In genomic region chr14:103668117-103668516, GRCh38 we compare ENCODE assay signal across 19 cellular contexts. TPM values are rescaled to one million over a fixed set of nuclear protein-coding genes. Genes with fewer than 3 reads are reported as not detected.
DNase-seq lines count a peak whose midpoint lies in the region; ATAC-seq and TF ChIP-seq lines count a peak whose summit lies in the region.
"Had no signal": no experiment of that assay in that cellular context is flagged by ENCODE, and none has a peak within 500 bp of the region (broad histone marks: within the 10 kb centered on the region; RNA-seq: fewer than 3 reads in every experiment).

No MANE protein-coding gene starts in this region.

- H2BK12ac ChIP-seq in neuronal stem cell (ENCODE audit: low read length), result no peak overlapping the region

- H3K27ac ChIP-seq in HEK293 (ENCODE audit: extremely low read depth, low read depth, low read length), result no peak overlapping the region
- no peak overlapping the region for H3K27ac ChIP-seq in neuronal stem cell (replicated peaks; ENCODE audit: low read length)
- H3K27ac ChIP-seq in substantia nigra (ENCODE audit: low read depth, low read length, poor library complexity, severe bottlenecking), result no peak overlapping the region
- H3K27ac ChIP-seq: A549 had no signal

- H3K36me3 ChIP-seq in HEK293 (ENCODE audit: control insufficient read depth in 2 of 2, insufficient read depth in 1 of 2, low read length in 2 of 2), result peaks cover 65 to 79% of the 10 kb centered on the region in 2 experiments
- H3K36me3 ChIP-seq in neuronal stem cell (replicated peaks in 1 of 2; ENCODE audit: control insufficient read depth in 2 of 2, insufficient read depth in 2 of 2, low read length in 2 of 2), result peaks cover 33 to 90% of the 10 kb centered on the region in 2 donors

- H3K14ac ChIP-seq in neuronal stem cell (ENCODE audit: low read length), result peak overlapping the region; percentile 71

- H3K9ac ChIP-seq in neuronal stem cell (ENCODE audit: low read depth, low read length, poor library complexity), result no peak overlapping the region

- no peak overlapping the region for H3K23ac ChIP-seq in neuronal stem cell (ENCODE audit: low read depth, low read length, poor library complexity)

- no peak overlapping the region for H2AK5ac ChIP-seq in neuronal stem cell (ENCODE audit: low read depth, low read length)

- H3K4me3 ChIP-seq in HEK293 (ENCODE audit: low read depth, low read length), result no peak overlapping the region
- H3K4me3 ChIP-seq in neuronal stem cell (ENCODE audit: low read length in 2 of 2), result no peak overlapping the region
- H3K4me3 ChIP-seq: A549 had no signal

- H2BK120ac ChIP-seq in neuronal stem cell (ENCODE audit: low read depth, low read length), result no peak overlapping the region

- H4K8ac ChIP-seq in neuronal stem cell (ENCODE audit: low read depth, low read length), result peak overlapping the region; percentile 65

- H3K4me2 ChIP-seq in neuronal stem cell (ENCODE audit: insufficient read depth, low read length, poor library complexity, severe bottlenecking), result no peak overlapping the region
- H3K4me2 ChIP-seq: A549 had no signal

- ATAC-seq in Right ventricle myocardium superior (ENCODE audit: poor library complexity) (peak; percentile 61), left cardiac atrium (no peak), left lobe of liver (peak; percentile 41), HG03520 (IDR thresholded peaks at IDR 0.05; ENCODE audit: unreplicated experiment) (no peak)
- ATAC-seq: A549 had no signal

- H3K4ac ChIP-seq in neuronal stem cell (ENCODE audit: low read length), result no peak overlapping the region

- TF ChIP-seq CTCF in HEK293 (tag by site-specific recombination; IDR thresholded peaks at IDR 0.05), result no peak

- POLR2A ChIA-PET in HEK293 (lab: Yijun Ruan, JAX), result no interaction called here

- H3K4me1 ChIP-seq in HEK293 (ENCODE audit: control insufficient read depth, insufficient read depth, low read length) (no peaks in the 10 kb centered on the region), neuronal stem cell (ENCODE audit: control insufficient read depth in 2 of 2, insufficient read depth in 1 of 2, low read depth in 1 of 2, low read length in 2 of 2) (no peaks in the 10 kb centered on the region)
- H3K4me1 ChIP-seq: A549 had no signal

- H3K79me1 ChIP-seq in neuronal stem cell (ENCODE audit: low read depth, low read length), result peaks cover 2% of the 10 kb centered on the region

- intact Hi-C loops in Right ventricle myocardium superior (cut with DNase I) (no loop called here), left cardiac atrium (cut with DNase I) (no loop called here)

- no peak overlapping the region for H2BK5ac ChIP-seq in neuronal stem cell (ENCODE audit: low read length)

- no peak overlapping the region for H4K91ac ChIP-seq in neuronal stem cell (ENCODE audit: low read depth, low read length, poor library complexity)

- WGBS in neuronal stem cell (ENCODE audit: extremely low coverage in 2 of 2, insufficient read length in 2 of 2, insufficient replicate concordance in 1 of 2), 2 donors, result no CpG with 5 or more reads among the region's 3 CpGs

- DNase-seq in Right ventricle myocardium superior (no peak), left cardiac atrium (no peak), left lobe of liver (ENCODE audit: low spot score) (no peak), neuronal stem cell (ENCODE audit: low spot score) (no peak), substantia nigra (lab: John Stamatoyannopoulos, UW) (no peak), RPMI8226 (no peak)
- DNase-seq: 8988T; ACHN; C1 segment of cervical spinal cord; Calu3; CD4-positive, alpha-beta memory T cell; COR-L47; DMS153; DND-41; H7; HCEC 1CT had no signal

- H2BK15ac ChIP-seq in neuronal stem cell (ENCODE audit: low read length), result no peak overlapping the region

- H3K9me3 ChIP-seq in HEK293 (ENCODE audit: control insufficient read depth, insufficient read depth, low read depth, low read length) (no peaks in the 10 kb centered on the region), neuronal stem cell (replicated peaks in 1 of 2; ENCODE audit: control insufficient read depth in 2 of 2, insufficient read depth in 1 of 2, low read depth in 1 of 2, low read length in 2 of 2) (no peaks in the 10 kb centered on the region)
- H3K9me3 ChIP-seq: A549 had no signal

- CTCF ChIA-PET in HEK293 (lab: Yijun Ruan, JAX), result no interaction called here

- no peak overlapping the region for H2AFZ ChIP-seq in neuronal stem cell (ENCODE audit: low read length)

- no peak overlapping the region for H3K18ac ChIP-seq in neuronal stem cell (ENCODE audit: low read length)

- H3K27me3 ChIP-seq in neuronal stem cell (ENCODE audit: control insufficient read depth in 3 of 3, insufficient read depth in 3 of 3, low read depth in 1 of 3, low read length in 3 of 3), result no peaks in the 10 kb centered on the region

TF ChIP-seq in HEK293, 187 proteins besides CTCF, POLR2A, EP300 and RAD21:
- TF ChIP-seq ZFP69B (tag by site-specific recombination; IDR thresholded peaks at IDR 0.05) (no peak), KLF1 (tag by site-specific recombination; IDR thresholded peaks at IDR 0.05) (no peak), BCL11A (tag by site-specific recombination; IDR thresholded peaks at IDR 0.05; ENCODE audit: low read depth) (no peak)
- TF ChIP-seq, protein P1, sequence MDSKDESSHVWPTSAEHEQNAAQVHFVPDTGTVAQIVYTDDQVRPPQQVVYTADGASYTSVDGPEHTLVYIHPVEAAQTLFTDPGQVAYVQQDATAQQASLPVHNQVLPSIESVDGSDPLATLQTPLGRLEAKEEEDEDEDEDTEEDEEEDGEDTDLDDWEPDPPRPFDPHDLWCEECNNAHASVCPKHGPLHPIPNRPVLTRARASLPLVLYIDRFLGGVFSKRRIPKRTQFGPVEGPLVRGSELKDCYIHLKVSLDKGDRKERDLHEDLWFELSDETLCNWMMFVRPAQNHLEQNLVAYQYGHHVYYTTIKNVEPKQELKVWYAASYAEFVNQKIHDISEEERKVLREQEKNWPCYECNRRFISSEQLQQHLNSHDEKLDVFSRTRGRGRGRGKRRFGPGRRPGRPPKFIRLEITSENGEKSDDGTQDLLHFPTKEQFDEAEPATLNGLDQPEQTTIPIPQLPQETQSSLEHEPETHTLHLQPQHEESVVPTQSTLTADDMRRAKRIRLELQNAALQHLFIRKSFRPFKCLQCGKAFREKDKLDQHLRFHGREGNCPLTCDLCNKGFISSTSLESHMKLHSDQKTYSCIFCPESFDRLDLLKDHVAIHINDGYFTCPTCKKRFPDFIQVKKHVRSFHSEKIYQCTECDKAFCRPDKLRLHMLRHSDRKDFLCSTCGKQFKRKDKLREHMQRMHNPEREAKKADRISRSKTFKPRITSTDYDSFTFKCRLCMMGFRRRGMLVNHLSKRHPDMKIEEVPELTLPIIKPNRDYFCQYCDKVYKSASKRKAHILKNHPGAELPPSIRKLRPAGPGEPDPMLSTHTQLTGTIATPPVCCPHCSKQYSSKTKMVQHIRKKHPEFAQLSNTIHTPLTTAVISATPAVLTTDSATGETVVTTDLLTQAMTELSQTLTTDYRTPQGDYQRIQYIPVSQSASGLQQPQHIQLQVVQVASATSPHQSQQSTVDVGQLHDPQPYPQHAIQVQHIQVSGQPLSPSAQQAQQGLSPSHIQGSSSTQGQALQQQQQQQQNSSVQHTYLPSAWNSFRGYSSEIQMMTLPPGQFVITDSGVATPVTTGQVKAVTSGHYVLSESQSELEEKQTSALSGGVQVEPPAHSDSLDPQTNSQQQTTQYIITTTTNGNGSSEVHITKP (tag by site-specific recombination; IDR thresholded peaks at IDR 0.05), result 0 out of 2 replicates have a peak, but pooled peaks have one; percentile 27

RNA-seq across cellular contexts. Expression of gene KLC1, which starts 39.1 kb away (rescaled TPM):
- total RNA-seq in Right ventricle myocardium superior (152 TPM), left cardiac atrium (100 to 1,000 TPM; 118 to 139 TPM), left lobe of liver (56.6 TPM)
- polyA plus RNA-seq in neuronal stem cell (2013, experiment 1 of 2), result 98.0 TPM
- 101 TPM for polyA plus RNA-seq in neuronal stem cell (2013, experiment 2 of 2)

RNA-seq across cellular contexts. Expression of gene XRCC3, which starts 47.1 kb away (rescaled TPM):
- total RNA-seq in Right ventricle myocardium superior (2.6 TPM), left cardiac atrium (1 to 10 TPM; 3.8 to 4.4 TPM), left lobe of liver (1.2 TPM)
- 31.8 TPM for polyA plus RNA-seq in neuronal stem cell (2013, experiment 1 of 2)
- 33.0 TPM for polyA plus RNA-seq in neuronal stem cell (2013, experiment 2 of 2)

RNA-seq across cellular contexts. Expression of gene ZFYVE21, which starts 47.5 kb away (rescaled TPM):
- total RNA-seq in Right ventricle myocardium superior (46.2 TPM), left cardiac atrium (10 to 100 TPM; 47.0 to 48.7 TPM), left lobe of liver (25.2 TPM)
- polyA plus RNA-seq in neuronal stem cell (2013, experiment 1 of 2), result 34.8 TPM
- polyA plus RNA-seq in neuronal stem cell (2013, experiment 2 of 2), result 32.9 TPM

Comparison
In these comparisons a context has a peak if more than half of its experiments do, and no peak if none do; other contexts are left out.
1. ATAC-seq: peak in Right ventricle myocardium superior (single experiment) and left lobe of liver (single experiment); none in left cardiac atrium (0 of 2) and HG03520 (single experiment).